In genomic region chr11:15204766-15205165, GRCh38 we compare ENCODE assay signal across 23 cellular contexts.
"Had no signal": no experiment of that assay in that cellular context is flagged by ENCODE, and none has a peak within 500 bp of the region (broad histone marks: within the 10 kb centered on the region; RNA-seq: fewer than 3 reads in every experiment).

No MANE protein-coding gene starts in this region.

- ATAC-seq: left cardiac atrium; left lung; lower lobe of right lung; naive thymus-derived CD8-positive, alpha-beta T cell; psoas muscle; right lobe of liver; stimulated activated memory B cell treated with anti-CD40 and anti-IgM and Interleukin-4, amounts not matched to agents 10 μg/mL and 1 μg/mL and 100 μg/mL, for 72 hours; stimulated activated naive CD8-positive, alpha-beta T cell treated with anti-CD3 and anti-CD28 coated beads, Interleukin-15, amount 100 ng/mL, for 72 hours had no signal

- H3K36me3 Mint-ChIP-seq: immature natural killer cell; naive thymus-derived CD8-positive, alpha-beta T cell; stimulated activated memory B cell treated with anti-CD40 and anti-IgM and Interleukin-4, amounts not matched to agents 10 μg/mL and 1 μg/mL and 100 μg/mL, for 72 hours; type B pancreatic cell had no signal

- H3K4me3 Mint-ChIP-seq: immature natural killer cell; naive thymus-derived CD8-positive, alpha-beta T cell; nephron; neural crest cell; stimulated activated memory B cell treated with anti-CD40 and anti-IgM and Interleukin-4, amounts not matched to agents 10 μg/mL and 1 μg/mL and 100 μg/mL, for 72 hours; stimulated activated naive CD8-positive, alpha-beta T cell treated with anti-CD3 and anti-CD28 coated beads, Interleukin-15, amount 100 ng/mL, for 72 hours; type B pancreatic cell had no signal

- H3K27ac Mint-ChIP-seq: immature natural killer cell; naive thymus-derived CD8-positive, alpha-beta T cell; nephron; stimulated activated memory B cell treated with anti-CD40 and anti-IgM and Interleukin-4, amounts not matched to agents 10 μg/mL and 1 μg/mL and 100 μg/mL, for 72 hours; type B pancreatic cell had no signal

- DNase-seq: hypothalamus; immature natural killer cell; left cardiac atrium; left lung; lower lobe of right lung; mammary epithelial cell; mesenchymal stem cell; naive thymus-derived CD8-positive, alpha-beta T cell; nucleus accumbens; psoas muscle; right lobe of liver; stimulated activated CD4-positive, alpha-beta T cell treated with anti-CD3 and anti-CD28 coated beads, Interleukin-1b, Interleukin-23, amount 100 ng/mL, for 48 hours; stimulated activated CD4-positive, alpha-beta T cell treated with anti-CD3 and anti-CD28 coated beads, Interleukin-2, amount 100 ng/mL, for 48 hours; stimulated activated CD4-positive, alpha-beta T cell treated with anti-CD3 and anti-CD28 coated beads, Interleukin-4, amount 100 ng/mL, for 4 hours; stimulated activated CD8-positive, alpha-beta memory T cell treated with anti-CD3 and anti-CD28 coated beads, Interleukin-4, amount 100 ng/mL, for 48 hours; stimulated activated naive CD4-positive, alpha-beta T cell treated with Interleukin-2 at 50 U/mL for 16 hours; stimulated activated naive CD8-positive, alpha-beta T cell treated with anti-CD3 and anti-CD28 coated beads, Interleukin-15, amount 100 ng/mL, for 72 hours; substantia nigra; uterus had no signal

- H3K9me3 Mint-ChIP-seq: immature natural killer cell; naive thymus-derived CD8-positive, alpha-beta T cell; nephron; neural crest cell; stimulated activated memory B cell treated with anti-CD40 and anti-IgM and Interleukin-4, amounts not matched to agents 10 μg/mL and 1 μg/mL and 100 μg/mL, for 72 hours; stimulated activated naive CD8-positive, alpha-beta T cell treated with anti-CD3 and anti-CD28 coated beads, Interleukin-15, amount 100 ng/mL, for 72 hours; type B pancreatic cell had no signal

- H3K4me1 Mint-ChIP-seq: immature natural killer cell; naive thymus-derived CD8-positive, alpha-beta T cell; nephron; stimulated activated memory B cell treated with anti-CD40 and anti-IgM and Interleukin-4, amounts not matched to agents 10 μg/mL and 1 μg/mL and 100 μg/mL, for 72 hours; stimulated activated naive CD8-positive, alpha-beta T cell treated with anti-CD3 and anti-CD28 coated beads, Interleukin-15, amount 100 ng/mL, for 72 hours had no signal
